In genomic region chr3:184180165-184180564, GRCh38 we compare ENCODE assay signal across 17 cellular contexts. TPM values are rescaled to one million over a fixed set of nuclear protein-coding genes. Genes with fewer than 3 reads are reported as not detected.
DNase-seq lines count a peak whose midpoint lies in the region; TF ChIP-seq lines count a peak whose summit lies in the region.
"Had no signal": no experiment of that assay in that cellular context is flagged by ENCODE, and none has a peak within 500 bp of the region (broad histone marks: within the 10 kb centered on the region; RNA-seq: fewer than 3 reads in every experiment).

No MANE protein-coding gene starts in this region.

- no peak overlapping the region for H2BK5ac ChIP-seq in neuronal stem cell (ENCODE audit: low read length)

- no peak overlapping the region for H2BK15ac ChIP-seq in neuronal stem cell (ENCODE audit: low read length)

- WGBS in neuronal stem cell (ENCODE audit: extremely low coverage in 2 of 2, insufficient read length in 2 of 2, insufficient replicate concordance in 1 of 2), 2 donors = no CpG with 5 or more reads among the region's 6 CpGs
- 87 to 91% methylated on average over 6 of the region's 6 CpGs for WGBS in tibial nerve, 2 donors

- H3K4me3 ChIP-seq in SJSA1 (no peak overlapping the region), neuronal stem cell (ENCODE audit: low read length in 2 of 2) (no peak overlapping the region), tibial nerve (no peak overlapping the region)
- H3K4me3 ChIP-seq: mucosa of descending colon, right lobe of liver had no signal

- H2BK120ac ChIP-seq in neuronal stem cell (ENCODE audit: low read depth, low read length) = no peak overlapping the region

- H3K4ac ChIP-seq in neuronal stem cell (ENCODE audit: low read length) = no peak overlapping the region

- H3K4me1 ChIP-seq in SJSA1 (replicated peaks) (peaks cover 40% of the 10 kb centered on the region), neuronal stem cell (ENCODE audit: control insufficient read depth in 2 of 2, insufficient read depth in 1 of 2, low read depth in 1 of 2, low read length in 2 of 2) (peaks cover 14 to 20% of the 10 kb centered on the region in 2 donors), tibial nerve (peaks cover 0 to 46% (median 25%) of the 10 kb centered on the region in 4 donors)

- H3K27me3 ChIP-seq in SJSA1 (replicated peaks) = no peaks in the 10 kb centered on the region
- H3K27me3 ChIP-seq in neuronal stem cell (ENCODE audit: control insufficient read depth in 3 of 3, insufficient read depth in 3 of 3, low read depth in 1 of 3, low read length in 3 of 3) = no peaks in the 10 kb centered on the region
- H3K27me3 ChIP-seq in tibial nerve = no peaks in the 10 kb centered on the region
- H3K27me3 ChIP-seq: right lobe of liver had no signal

- no peak for TF ChIP-seq CTCF in tibial nerve (IDR thresholded peaks at IDR 0.05)

- no peak overlapping the region for H4K8ac ChIP-seq in neuronal stem cell (ENCODE audit: low read depth, low read length)

- no peak overlapping the region for H3K23ac ChIP-seq in neuronal stem cell (ENCODE audit: low read depth, low read length, poor library complexity)

- H3K4me2 ChIP-seq in neuronal stem cell (ENCODE audit: insufficient read depth, low read length, poor library complexity, severe bottlenecking) = no peak overlapping the region

- no peak overlapping the region for H3K18ac ChIP-seq in neuronal stem cell (ENCODE audit: low read length)

- peak; percentile 80 for DNase-seq in ELR (ENCODE audit: low read depth)
- DNase-seq in SJSA1 (ENCODE audit: low read depth in 1 of 2, low spot score in 2 of 2) = peak; percentile 27 to 78
- DNase-seq in dermis blood vessel endothelial cell = peak; percentile 72
- no peak for DNase-seq in neuronal stem cell (ENCODE audit: low spot score)
- no peak for DNase-seq in RPMI8226
- no peak for DNase-seq in tibial nerve (ENCODE audit: low spot score in 2 of 2)
- no peak for DNase-seq in amniotic stem cell (lab: John Stamatoyannopoulos, UW)
- DNase-seq: activated CD8-positive, alpha-beta memory T cell treated with anti-CD3 and anti-CD28 coated beads for 24 hours; kidney glomerular epithelial cell; mucosa of descending colon; NCI-H1092; NCI-H2171 treated with DMSO at 0.1 percent for 48 hours; nucleus accumbens; right lobe of liver; stimulated activated CD4-positive, alpha-beta T cell treated with anti-CD3 and anti-CD28 coated beads, Interleukin-2, amount 100 ng/mL, for 24 hours had no signal

- H3K14ac ChIP-seq in neuronal stem cell (ENCODE audit: low read length) = no peak overlapping the region

- no peak overlapping the region for H2AK5ac ChIP-seq in neuronal stem cell (ENCODE audit: low read depth, low read length)

- peak overlapping the region; percentile 2 for H3K9ac ChIP-seq in neuronal stem cell (ENCODE audit: low read depth, low read length, poor library complexity)

- peaks cover 85% of the 10 kb centered on the region for H3K36me3 ChIP-seq in SJSA1
- H3K36me3 ChIP-seq in neuronal stem cell (replicated peaks in 1 of 2; ENCODE audit: control insufficient read depth in 2 of 2, insufficient read depth in 2 of 2, low read length in 2 of 2) = peaks cover 59 to 83% of the 10 kb centered on the region in 2 donors
- peaks cover 4 to 76% (median 34%) of the 10 kb centered on the region in 3 donors for H3K36me3 ChIP-seq in tibial nerve

- peaks cover 5% of the 10 kb centered on the region for H3K79me1 ChIP-seq in neuronal stem cell (ENCODE audit: low read depth, low read length)

- H3K27ac ChIP-seq in SJSA1 (no peak overlapping the region), neuronal stem cell (replicated peaks; ENCODE audit: low read length) (no peak overlapping the region), tibial nerve (no peak overlapping the region)
- H3K27ac ChIP-seq: right lobe of liver had no signal

- H4K91ac ChIP-seq in neuronal stem cell (ENCODE audit: low read depth, low read length, poor library complexity) = no peak overlapping the region

- TF ChIP-seq POLR2A in tibial nerve (IDR thresholded peaks at IDR 0.05) = no peak

- H2AFZ ChIP-seq in neuronal stem cell (ENCODE audit: low read length) = no peak overlapping the region

- H3K9me3 ChIP-seq in SJSA1 (replicated peaks) (no peaks in the 10 kb centered on the region), neuronal stem cell (replicated peaks in 1 of 2; ENCODE audit: control insufficient read depth in 2 of 2, insufficient read depth in 1 of 2, low read depth in 1 of 2, low read length in 2 of 2) (no peaks in the 10 kb centered on the region), tibial nerve (no peaks in the 10 kb centered on the region)
- H3K9me3 ChIP-seq: mucosa of descending colon, right lobe of liver had no signal

- TF ChIP-seq EP300 in tibial nerve (IDR thresholded peaks at IDR 0.05) = no peak

- H2BK12ac ChIP-seq in neuronal stem cell (ENCODE audit: low read length) = no peak overlapping the region

RNA-seq across cellular contexts. Expression of gene AP2M1, which starts 5.5 kb away (rescaled TPM):
- 282 and 609 TPM in 2 replicates for total RNA-seq in SJSA1 (2014; rRNA removed; shearing (Covaris generic))
- total RNA-seq in dermis blood vessel endothelial cell (419 and 557 TPM in 2 replicates), tibial nerve (100 to 1,000 TPM; 182 to 212 (median 199) TPM)
- 199 TPM for polyA plus RNA-seq in neuronal stem cell (2013, experiment 1 of 2)
- 192 TPM for polyA plus RNA-seq in neuronal stem cell (2013, experiment 2 of 2)

RNA-seq across cellular contexts. Expression of gene ABCF3, which starts 5.8 kb away (rescaled TPM):
- total RNA-seq in SJSA1 (2014; rRNA removed; shearing (Covaris generic)) = 19.2 and 28.7 TPM in 2 replicates
- 44.5 and 58.4 TPM in 2 replicates for total RNA-seq in dermis blood vessel endothelial cell
- polyA plus RNA-seq in neuronal stem cell (2013, experiment 1 of 2) = 17.7 TPM
- 16.0 TPM for polyA plus RNA-seq in neuronal stem cell (2013, experiment 2 of 2)
- 10 to 100 TPM; 51.6 to 96.9 (median 64.0) TPM for total RNA-seq in tibial nerve

RNA-seq across cellular contexts. Expression of gene DVL3, which starts 25.0 kb away (rescaled TPM):
- total RNA-seq in SJSA1 (2014; rRNA removed; shearing (Covaris generic)) = 32.2 and 33.6 TPM in 2 replicates
- total RNA-seq in dermis blood vessel endothelial cell = 33.5 and 36.9 TPM in 2 replicates
- 47.4 TPM for polyA plus RNA-seq in neuronal stem cell (2013, experiment 1 of 2)
- 46.8 TPM for polyA plus RNA-seq in neuronal stem cell (2013, experiment 2 of 2)
- 10 to 100 TPM; 45.2 to 86.5 (median 66.1) TPM for total RNA-seq in tibial nerve

RNA-seq across cellular contexts. Expression of gene EIF2B5, which starts 45.0 kb away (rescaled TPM):
- 49.5 and 62.3 TPM in 2 replicates for total RNA-seq in SJSA1 (2014; rRNA removed; shearing (Covaris generic))
- total RNA-seq in dermis blood vessel endothelial cell = 43.7 and 44.2 TPM in 2 replicates
- 31.0 TPM for polyA plus RNA-seq in neuronal stem cell (2013, experiment 1 of 2)
- 31.6 TPM for polyA plus RNA-seq in neuronal stem cell (2013, experiment 2 of 2)
- 10 to 100 TPM; 28.8 to 51.0 (median 36.5) TPM for total RNA-seq in tibial nerve

RNA-seq across cellular contexts. Expression of gene VWA5B2, which starts 49.2 kb away (rescaled TPM):
- not detected in 2 replicates for total RNA-seq in SJSA1 (2014; rRNA removed; shearing (Covaris generic))
- total RNA-seq in dermis blood vessel endothelial cell = 0.05 and 0.17 TPM in 2 replicates
- 0.13 TPM for polyA plus RNA-seq in neuronal stem cell (2013, experiment 1 of 2)
- 0.21 TPM for polyA plus RNA-seq in neuronal stem cell (2013, experiment 2 of 2)
- 1 to 10 TPM in 1 of 4 donors, under 1 TPM in 2, not detected in 1; 0.21 to 1.8 (median 0.22) TPM for total RNA-seq in tibial nerve
- total RNA-seq: activated T-helper 17 cell treated with anti-CD3 and anti-CD28 coated beads, Interleukin-2, amount 50 U/mL, for 72 hours had no signal
- polyA plus RNA-seq: BJ had no signal

Comparison
In these comparisons a context has a peak if more than half of its experiments do, and no peak if none do; other contexts are left out.
1. DNase-seq: peak in ELR (single experiment), SJSA1 (2 of 2) and dermis blood vessel endothelial cell (single experiment); none in neuronal stem cell (single experiment), RPMI8226 (single experiment), tibial nerve (0 of 2) and amniotic stem cell (single experiment).